In genomic region chr1:228107636-228108035, GRCh38 we compare ENCODE assay signal across 12 cellular contexts. TPM values are rescaled to one million over a fixed set of nuclear protein-coding genes. Genes with fewer than 3 reads are reported as not detected.
A peak's percentile ranks its signal among the peaks of the same experiment; 100 is the strongest.
DNase-seq lines count a peak whose midpoint lies in the region; ATAC-seq and TF ChIP-seq lines count a peak whose summit lies in the region.
"Had no signal": no experiment of that assay in that cellular context is flagged by ENCODE, and none has a peak within 500 bp of the region (broad histone marks: within the 10 kb centered on the region; RNA-seq: fewer than 3 reads in every experiment).

No MANE protein-coding gene starts in this region.

- DNase-seq in activated T-cell treated with anti-CD3 and anti-CD28 coated beads, Interleukin-2, amount 50 U/mL, for 4 hours: no peak
- DNase-seq in activated T-cell treated with anti-CD3 and anti-CD28 coated beads, Interleukin-2, amount 50 U/mL, for 1 hour: no peak
- DNase-seq in NT2/D1 (ENCODE audit: low read depth, low spot score) (no peak), chondrocyte (ENCODE audit: low spot score) (peak; percentile 88), progenitor cell of endocrine pancreas (ENCODE audit: low spot score, unreplicated experiment) (no peak), NK-92 (lab: John Stamatoyannopoulos, UW; ENCODE audit: unreplicated experiment) (no peak), NCI-H345 treated with DMSO at 0.1 percent for 48 hours (lab: John Stamatoyannopoulos, UW; ENCODE audit: unreplicated experiment) (no peak), A172 (ENCODE audit: low spot score) (no peak)
- DNase-seq: central memory CD4-positive, alpha-beta T cell; HCEC 1CT; NCI-H69; stimulated activated CD4-positive, alpha-beta T cell treated with anti-CD3 and anti-CD28 coated beads, Interleukin-1b, Interleukin-23, amount 100 ng/mL, for 48 hours had no signal

- peak overlapping the region; percentile 27 for H3K9ac ChIP-seq in NT2/D1 (ENCODE audit: insufficient read length, low read depth)

- H3K4me1 ChIP-seq in NT2/D1 (ENCODE audit: insufficient read depth, insufficient read length): peaks cover 3% of the 10 kb centered on the region

- H3K27me3 Mint-ChIP-seq in activated T-cell treated with anti-CD3 and anti-CD28 coated beads, Interleukin-2, amount 50 U/mL, for 4 hours (ENCODE audit: low read depth): no peaks in the 10 kb centered on the region
- H3K27me3 Mint-ChIP-seq in chondrocyte (ENCODE audit: low read depth): no peaks in the 10 kb centered on the region
- no peaks in the 10 kb centered on the region for H3K27me3 Mint-ChIP-seq in progenitor cell of endocrine pancreas

- H3K9me3 Mint-ChIP-seq in activated T-cell treated with anti-CD3 and anti-CD28 coated beads, Interleukin-2, amount 50 U/mL, for 4 hours: no peaks in the 10 kb centered on the region
- H3K9me3 Mint-ChIP-seq in chondrocyte (ENCODE audit: low read depth) (no peaks in the 10 kb centered on the region), progenitor cell of endocrine pancreas (ENCODE audit: low read depth) (no peaks in the 10 kb centered on the region)

- H3K36me3 Mint-ChIP-seq in activated T-cell treated with anti-CD3 and anti-CD28 coated beads, Interleukin-2, amount 50 U/mL, for 4 hours (ENCODE audit: insufficient read depth): peaks cover 6% of the 10 kb centered on the region
- H3K36me3 Mint-ChIP-seq in chondrocyte (ENCODE audit: low read depth) (peaks cover 4% of the 10 kb centered on the region), progenitor cell of endocrine pancreas (ENCODE audit: insufficient read depth) (peaks cover 3% of the 10 kb centered on the region)

- H3K27ac Mint-ChIP-seq in chondrocyte (ENCODE audit: unreplicated experiment) (no peak overlapping the region), progenitor cell of endocrine pancreas (no peak overlapping the region)

- H3K9me3 ChIP-seq in NT2/D1 (ENCODE audit: insufficient read depth, low read length): no peaks in the 10 kb centered on the region

- H3K36me3 ChIP-seq in NT2/D1 (ENCODE audit: insufficient read depth, insufficient read length, low read length): peaks cover 36% of the 10 kb centered on the region

- peaks cover 31% of the 10 kb centered on the region for H3K4me1 Mint-ChIP-seq in activated T-cell treated with anti-CD3 and anti-CD28 coated beads, Interleukin-2, amount 50 U/mL, for 4 hours (ENCODE audit: low read depth)
- peaks cover 37% of the 10 kb centered on the region for H3K4me1 Mint-ChIP-seq in chondrocyte (ENCODE audit: low read depth)
- H3K4me1 Mint-ChIP-seq in progenitor cell of endocrine pancreas (ENCODE audit: low read depth): peaks cover 12% of the 10 kb centered on the region

- TF ChIP-seq CTCF in chondrocyte (IDR thresholded peaks at IDR 0.05) (no peak), progenitor cell of endocrine pancreas (IDR thresholded peaks at IDR 0.05; ENCODE audit: unreplicated experiment) (no peak)

- H3K4me3 ChIP-seq in NT2/D1 (ENCODE audit: insufficient read length, low read depth): no peak overlapping the region

- H3K4me3 Mint-ChIP-seq in activated T-cell treated with anti-CD3 and anti-CD28 coated beads, Interleukin-2, amount 50 U/mL, for 4 hours: peak overlapping the region; percentile 92
- peak overlapping the region; percentile 89 for H3K4me3 Mint-ChIP-seq in chondrocyte (ENCODE audit: unreplicated experiment)
- peak overlapping the region; percentile 93 for H3K4me3 Mint-ChIP-seq in progenitor cell of endocrine pancreas (ENCODE audit: low read depth)

- no peak for ATAC-seq in activated T-cell treated with anti-CD3 and anti-CD28 coated beads, Interleukin-2, amount 50 U/mL, for 4 hours

- peaks cover 10% of the 10 kb centered on the region for H3K27me3 ChIP-seq in NT2/D1 (ENCODE audit: insufficient read depth, insufficient read length)

RNA-seq across cellular contexts. Expression of gene MRPL55, which starts 1.5 kb away (rescaled TPM):
- 10 to 100 TPM; 82.3 to 93.0 (median 89.5) TPM for total RNA-seq in activated T-cell treated with anti-CD3 and anti-CD28 coated beads, Interleukin-2, amount 50 U/mL, for 4 hours
- total RNA-seq in chondrocyte: 45.4 to 75.6 TPM (median 48.6 TPM) in 3 replicates
- total RNA-seq in progenitor cell of endocrine pancreas: 50.3 and 52.3 TPM in 2 replicates
- 103 and 141 TPM in 2 replicates for total RNA-seq in A172 (2014; rRNA removed; shearing (Covaris generic))

RNA-seq across cellular contexts. Expression of gene C1orf35, which starts 4.5 kb away (rescaled TPM):
- total RNA-seq in activated T-cell treated with anti-CD3 and anti-CD28 coated beads, Interleukin-2, amount 50 U/mL, for 4 hours: 10 to 100 TPM; 41.0 to 41.9 (median 41.7) TPM
- total RNA-seq in chondrocyte: 12.9 to 15.1 TPM (median 13.3 TPM) in 3 replicates
- total RNA-seq in progenitor cell of endocrine pancreas: 20.2 and 22.4 TPM in 2 replicates
- total RNA-seq in A172 (2014; rRNA removed; shearing (Covaris generic)): 31.7 and 31.8 TPM in 2 replicates

RNA-seq across cellular contexts. Expression of gene ARF1, which starts 25.1 kb away (rescaled TPM):
- 100 to 1,000 TPM; 404 to 411 (median 408) TPM for total RNA-seq in activated T-cell treated with anti-CD3 and anti-CD28 coated beads, Interleukin-2, amount 50 U/mL, for 4 hours
- 339 to 392 TPM (median 351 TPM) in 3 replicates for total RNA-seq in chondrocyte
- total RNA-seq in progenitor cell of endocrine pancreas: 259 and 267 TPM in 2 replicates
- 263 and 292 TPM in 2 replicates for total RNA-seq in A172 (2014; rRNA removed; shearing (Covaris generic))

RNA-seq across cellular contexts. Expression of gene GUK1, which starts 32.4 kb away (rescaled TPM):
- total RNA-seq in activated T-cell treated with anti-CD3 and anti-CD28 coated beads, Interleukin-2, amount 50 U/mL, for 4 hours: 100 to 1,000 TPM; 219 to 248 (median 242) TPM
- total RNA-seq in chondrocyte (155 to 196 TPM (median 189 TPM) in 3 replicates), progenitor cell of endocrine pancreas (96.3 and 101 TPM in 2 replicates)
- 407 and 501 TPM in 2 replicates for total RNA-seq in A172 (2014; rRNA removed; shearing (Covaris generic))

RNA-seq across cellular contexts. Expression of gene GJC2, which starts 42.1 kb away (rescaled TPM):
- total RNA-seq in activated T-cell treated with anti-CD3 and anti-CD28 coated beads, Interleukin-2, amount 50 U/mL, for 4 hours: under 1 TPM; 0.49 to 0.79 (median 0.53) TPM
- total RNA-seq in chondrocyte (1.5 to 2.0 TPM (median 1.8 TPM) in 3 replicates), progenitor cell of endocrine pancreas (1.7 and 2.1 TPM in 2 replicates)
- 6.6 and 16.8 TPM in 2 replicates for total RNA-seq in A172 (2014; rRNA removed; shearing (Covaris generic))
